8 cellular contexts compared by ENCODE assay signal in genomic region chr7:130667593-130668257, GRCh38. TPM values are rescaled to one million over a fixed set of nuclear protein-coding genes. Genes with fewer than 3 reads are reported as not detected.
DNase-seq lines count a peak whose midpoint lies in the region; ATAC-seq and TF ChIP-seq lines count a peak whose summit lies in the region.

No MANE protein-coding gene starts in this region.

- H3K27me3 ChIP-seq in mucosa of rectum (ENCODE audit: control insufficient read depth in 2 of 2, insufficient read depth in 2 of 2, low read length in 2 of 2) = no peaks in the 10 kb centered on the region

- no peak for TF ChIP-seq CTCF in chondrocyte (IDR thresholded peaks at IDR 0.05)

- ATAC-seq in GM18511 (IDR thresholded peaks at IDR 0.05; ENCODE audit: unreplicated experiment) (no peak), HG02973 (IDR thresholded peaks at IDR 0.05; ENCODE audit: unreplicated experiment) (no peak)

- peaks cover 3% of the 10 kb centered on the region for H3K36me3 Mint-ChIP-seq in chondrocyte (ENCODE audit: low read depth)

- peak overlapping the region; percentile 39 for H3K27ac Mint-ChIP-seq in chondrocyte (ENCODE audit: unreplicated experiment)

- H3K4me1 Mint-ChIP-seq in chondrocyte (ENCODE audit: low read depth) = peaks cover 16% of the 10 kb centered on the region

- peak overlapping the region; percentile 70 to 81 for H3K4me3 ChIP-seq in mucosa of rectum (ENCODE audit: low read length in 2 of 2)
- H3K4me3 ChIP-seq in urinary bladder (ENCODE audit: low read depth, low read length) = peak overlapping the region; percentile 99

- no peaks in the 10 kb centered on the region for H3K27me3 Mint-ChIP-seq in chondrocyte (ENCODE audit: low read depth)

- H3K27ac ChIP-seq in mucosa of rectum (ENCODE audit: low read depth in 2 of 2, low read length in 2 of 2) (peak overlapping the region; percentile 31 to 57), urinary bladder (ENCODE audit: low read depth) (peak overlapping the region; percentile 29)

- H3K4me1 ChIP-seq in mucosa of rectum (ENCODE audit: control insufficient read depth in 2 of 2, insufficient read depth in 2 of 2, low read length in 2 of 2) (peaks cover 0 to 3% of the 10 kb centered on the region in 2 donors), urinary bladder (ENCODE audit: insufficient read depth) (no peaks in the 10 kb centered on the region)

- H3K36me3 ChIP-seq in mucosa of rectum (ENCODE audit: control insufficient read depth in 2 of 2, insufficient read depth in 2 of 2, low read length in 2 of 2) (peaks cover 0 to 2% of the 10 kb centered on the region in 2 donors), urinary bladder (ENCODE audit: insufficient read depth) (peaks cover 1% of the 10 kb centered on the region)

- peak overlapping the region; percentile 64 to 74 for H3K9ac ChIP-seq in mucosa of rectum (ENCODE audit: low read depth in 1 of 2, low read length in 2 of 2)

- no peaks in the 10 kb centered on the region for H3K9me3 ChIP-seq in mucosa of rectum (ENCODE audit: control insufficient read depth in 2 of 2, low read length in 2 of 2)

- 7% methylated on average over 19 of the region's 19 CpGs for WGBS in urinary bladder

- peak overlapping the region; percentile 77 for H3K4me3 Mint-ChIP-seq in chondrocyte (ENCODE audit: unreplicated experiment)

- DNase-seq in stimulated activated CD8-positive, alpha-beta memory T cell treated with anti-CD3 and anti-CD28 coated beads, Interleukin-7, amount 100 ng/mL, for 24 hours (ENCODE audit: low read depth) = peak; percentile 0
- no peak for DNase-seq in stimulated activated CD8-positive, alpha-beta memory T cell treated with anti-CD3 and anti-CD28 coated beads, Interleukin-4, amount 100 ng/mL, for 48 hours
- peak; percentile 4 for DNase-seq in NCI-H345 (lab: John Stamatoyannopoulos, UW)
- DNase-seq in chondrocyte (ENCODE audit: low spot score) = peak; percentile 88

- H3K9me3 Mint-ChIP-seq in chondrocyte (ENCODE audit: low read depth) = no peaks in the 10 kb centered on the region

RNA-seq across cellular contexts. Expression of gene COPG2, which starts 0.8 kb away (rescaled TPM):
- 24.1 to 28.9 TPM (median 25.0 TPM) in 3 replicates for total RNA-seq in chondrocyte
- total RNA-seq in urinary bladder = 29.4 TPM
- 17.2 TPM for polyA plus RNA-seq in urinary bladder

RNA-seq across cellular contexts. Expression of gene TSGA13, which starts 18.6 kb away (rescaled TPM):
- total RNA-seq in chondrocyte = not detected in 3 replicates
- not detected for total RNA-seq in urinary bladder
- polyA plus RNA-seq in urinary bladder = not detected
